ENCODE assay signal across 8 cellular contexts in the genomic region with DNA sequence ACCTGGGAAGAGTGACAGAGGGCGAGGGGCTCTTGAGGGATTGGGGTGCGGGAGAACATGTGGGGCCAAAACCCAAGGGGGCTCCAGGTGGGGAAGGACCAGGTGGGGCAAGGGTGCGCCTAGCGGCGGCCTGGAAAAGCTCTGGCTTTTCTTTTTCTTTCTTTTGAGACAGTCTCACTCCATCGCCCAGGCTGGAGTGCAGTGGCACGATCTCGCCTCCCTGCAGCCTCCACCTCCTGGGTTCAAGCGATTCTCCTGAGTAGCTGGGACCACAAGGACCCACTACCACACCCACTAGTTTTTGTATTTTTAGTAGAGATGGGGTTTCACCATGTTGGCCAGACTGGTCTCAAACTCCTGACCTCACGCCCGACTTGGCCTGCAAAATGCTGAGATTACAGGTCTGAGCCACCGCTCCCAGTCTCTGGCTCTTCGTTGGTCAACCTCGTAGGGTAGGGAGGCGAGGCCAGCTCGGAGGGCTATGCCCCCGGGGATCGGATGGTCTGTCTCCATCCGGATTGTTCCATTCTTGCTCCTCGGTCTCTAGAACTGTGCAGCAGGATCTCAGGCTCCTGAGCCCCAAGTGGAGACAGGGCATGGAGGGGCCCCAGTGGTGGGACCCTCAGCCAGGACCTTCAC. TPM values are rescaled to one million over a fixed set of nuclear protein-coding genes. Genes with fewer than 3 reads are reported as not detected.
A peak's percentile ranks its signal among the peaks of the same experiment; 100 is the strongest.
DNase-seq lines count a peak whose midpoint lies in the region; ATAC-seq and TF ChIP-seq lines count a peak whose summit lies in the region.

No MANE protein-coding gene starts in this region.

- 79% methylated on average over 20 of the region's 20 CpGs for WGBS in liver
- 86% methylated on average over 4 of the region's 20 CpGs for WGBS in right lobe of liver (ENCODE audit: insufficient coverage, low coverage, low lambda C conversion rate, missing lambda C conversion rate)
- WGBS in mesendoderm (ENCODE audit: extremely low coverage, insufficient coverage, low lambda C conversion rate), result no CpG with 5 or more reads among the region's 20 CpGs

- H3K36me3 ChIP-seq in liver (ENCODE audit: control insufficient read depth in 4 of 4, insufficient read depth in 3 of 4, low read depth in 1 of 4, low read length in 3 of 4) (peaks cover 4 to 7% (median 6%) of the 10 kb centered on the region in 4 donors), right lobe of liver (peaks cover 0 to 14% (median 7%) of the 10 kb centered on the region in 4 donors), ascending aorta (peaks cover 11 to 15% of the 10 kb centered on the region in 2 donors), mesendoderm (ENCODE audit: control insufficient read depth, insufficient read depth, low read length) (no peaks in the 10 kb centered on the region), vagina (no peaks in the 10 kb centered on the region)

- no peak overlapping the region for H2AK5ac ChIP-seq in mesendoderm (ENCODE audit: low read length)

- peak overlapping the region; percentile 89 for H3K18ac ChIP-seq in mesendoderm (ENCODE audit: low read length)

- peak overlapping the region; percentile 91 to 94 for H3K27ac ChIP-seq in liver (ENCODE audit: low read depth in 1 of 2, low read length in 2 of 2)
- H3K27ac ChIP-seq in right lobe of liver, result peak overlapping the region in 1 of 3 donors; percentile 93
- peak overlapping the region; percentile 88 to 90 for H3K27ac ChIP-seq in ascending aorta
- H3K27ac ChIP-seq in mesendoderm (ENCODE audit: low read depth, low read length), result peak overlapping the region; percentile 18
- peak overlapping the region; percentile 85 for H3K27ac ChIP-seq in vagina

- H3K4me3 ChIP-seq in liver (ENCODE audit: low read depth in 1 of 3, low read length in 3 of 3) (peak overlapping the region in 1 of 3 donors; percentile 81), right lobe of liver (peak overlapping the region in 1 of 3 donors; percentile 96), ascending aorta (peak overlapping the region in 1 of 2 donors; percentile 98), mesendoderm (ENCODE audit: low read length) (peak overlapping the region; percentile 65), vagina (peak overlapping the region; percentile 62 to 98)

- TF ChIP-seq CTCF in liver (IDR thresholded peaks at IDR 0.05; ENCODE audit: low read depth, low read length, missing input control) (no peak), right lobe of liver (IDR thresholded peaks at IDR 0.05) (no peak), ascending aorta (IDR thresholded peaks at IDR 0.05) (peak in 1 of 3 experiments; percentile 2), vagina (IDR thresholded peaks at IDR 0.05) (no peak)

- no peak overlapping the region for H4K8ac ChIP-seq in mesendoderm (ENCODE audit: low read depth, low read length)

- intact Hi-C loops in right lobe of liver (cut with DNase I), result loop anchor here (10.0 kb wide), 3 partner anchors 55 to 135 kb away; no protein-coding TSS in a partner anchor
- intact Hi-C loops in ascending aorta (cut with DNase I), result loop anchor here (5.0 kb wide), 1 partner anchor 148 kb away; no protein-coding TSS in a partner anchor
- intact Hi-C loops in vagina (cut with DNase I), result loop anchor here (2.0 kb wide), 1 partner anchor 123 kb away; no protein-coding TSS in a partner anchor

- peak overlapping the region; percentile 32 for H2BK120ac ChIP-seq in mesendoderm (ENCODE audit: low read depth, low read length)

- ATAC-seq in right lobe of liver, result no peak

- TF ChIP-seq RAD21 in liver (IDR thresholded peaks at IDR 0.05), result no peak

- no peak overlapping the region for H3K23ac ChIP-seq in mesendoderm (ENCODE audit: low read length)

- no peak overlapping the region for H4K5ac ChIP-seq in mesendoderm (ENCODE audit: low read length)

- peak overlapping the region; percentile 72 for H3K4ac ChIP-seq in mesendoderm (ENCODE audit: low read depth, low read length)

- H3K27me3 ChIP-seq in liver (ENCODE audit: control insufficient read depth in 4 of 4, insufficient read depth in 4 of 4, low read length in 3 of 4), result no peaks in the 10 kb centered on the region
- H3K27me3 ChIP-seq in right lobe of liver, result no peaks in the 10 kb centered on the region
- no peaks in the 10 kb centered on the region for H3K27me3 ChIP-seq in ascending aorta
- H3K27me3 ChIP-seq in mesendoderm (ENCODE audit: insufficient read depth, low read length, poor library complexity), result no peaks in the 10 kb centered on the region
- no peaks in the 10 kb centered on the region for H3K27me3 ChIP-seq in vagina

- H3K9ac ChIP-seq in liver (ENCODE audit: low read depth in 1 of 2, low read length in 2 of 2) (no peak overlapping the region), mesendoderm (ENCODE audit: low read length) (peak overlapping the region; percentile 99)

- H2BK15ac ChIP-seq in mesendoderm (replicated peaks; ENCODE audit: low read depth), result no peak overlapping the region

- TF ChIP-seq POLR2A in right lobe of liver (IDR thresholded peaks at IDR 0.05), result no peak
- TF ChIP-seq POLR2A in vagina (IDR thresholded peaks at IDR 0.05), result no peak

- H3K4me1 ChIP-seq in liver (ENCODE audit: control insufficient read depth in 4 of 4, insufficient read depth in 4 of 4, low read length in 3 of 4) (peaks cover 0 to 18% (median 6%) of the 10 kb centered on the region in 4 donors), right lobe of liver (peaks cover 0 to 11% (median 0%) of the 10 kb centered on the region in 4 donors), ascending aorta (peaks cover 7 to 16% of the 10 kb centered on the region in 2 donors), mesendoderm (ENCODE audit: control insufficient read depth, low read depth, low read length) (no peaks in the 10 kb centered on the region), vagina (peaks cover 41% of the 10 kb centered on the region)

- peak overlapping the region; percentile 99 for H3K4me2 ChIP-seq in mesendoderm (ENCODE audit: low read length)

- H2BK5ac ChIP-seq in mesendoderm (ENCODE audit: low read length), result no peak overlapping the region

- DNase-seq in right lobe of liver (no peak), ascending aorta (ENCODE audit: low spot score in 2 of 2) (no peak), mesendoderm (no peak), vagina (ENCODE audit: extremely low spot score in 2 of 2) (no peak), anterior cingulate cortex (lab: John Stamatoyannopoulos, UW) (no peak), NCI-H526 treated with DMSO at 0.1 percent for 48 hours (lab: John Stamatoyannopoulos, UW) (no peak), NOMO-1 (lab: John Stamatoyannopoulos, UW; ENCODE audit: unreplicated experiment in 2 of 2) (no peak)

- H3K79me2 ChIP-seq in mesendoderm (ENCODE audit: control insufficient read depth, insufficient read depth, low read length), result peaks cover 26% of the 10 kb centered on the region

- no peaks in the 10 kb centered on the region for H3K9me3 ChIP-seq in liver (ENCODE audit: control insufficient read depth in 4 of 4, low read length in 3 of 4)
- H3K9me3 ChIP-seq in right lobe of liver, result no peaks in the 10 kb centered on the region
- H3K9me3 ChIP-seq in ascending aorta, result peaks cover 0 to 6% of the 10 kb centered on the region in 2 donors
- no peaks in the 10 kb centered on the region for H3K9me3 ChIP-seq in vagina

- peak overlapping the region; percentile 92 for H3K56ac ChIP-seq in mesendoderm (ENCODE audit: low read length)

- H3K79me1 ChIP-seq in mesendoderm (ENCODE audit: low read length), result no peaks in the 10 kb centered on the region

TF ChIP-seq in liver, 16 proteins besides CTCF, POLR2A, EP300 and RAD21:
- TF ChIP-seq HNF4A (conservative IDR thresholded peaks at IDR 0.05) (peak in 1 of 2 donors; percentile 6), YY1 (IDR thresholded peaks at IDR 0.05) (no peak), JUND (IDR thresholded peaks at IDR 0.05) (peak in 1 of 2 donors; percentile 52)
- TF ChIP-seq, protein P1, sequence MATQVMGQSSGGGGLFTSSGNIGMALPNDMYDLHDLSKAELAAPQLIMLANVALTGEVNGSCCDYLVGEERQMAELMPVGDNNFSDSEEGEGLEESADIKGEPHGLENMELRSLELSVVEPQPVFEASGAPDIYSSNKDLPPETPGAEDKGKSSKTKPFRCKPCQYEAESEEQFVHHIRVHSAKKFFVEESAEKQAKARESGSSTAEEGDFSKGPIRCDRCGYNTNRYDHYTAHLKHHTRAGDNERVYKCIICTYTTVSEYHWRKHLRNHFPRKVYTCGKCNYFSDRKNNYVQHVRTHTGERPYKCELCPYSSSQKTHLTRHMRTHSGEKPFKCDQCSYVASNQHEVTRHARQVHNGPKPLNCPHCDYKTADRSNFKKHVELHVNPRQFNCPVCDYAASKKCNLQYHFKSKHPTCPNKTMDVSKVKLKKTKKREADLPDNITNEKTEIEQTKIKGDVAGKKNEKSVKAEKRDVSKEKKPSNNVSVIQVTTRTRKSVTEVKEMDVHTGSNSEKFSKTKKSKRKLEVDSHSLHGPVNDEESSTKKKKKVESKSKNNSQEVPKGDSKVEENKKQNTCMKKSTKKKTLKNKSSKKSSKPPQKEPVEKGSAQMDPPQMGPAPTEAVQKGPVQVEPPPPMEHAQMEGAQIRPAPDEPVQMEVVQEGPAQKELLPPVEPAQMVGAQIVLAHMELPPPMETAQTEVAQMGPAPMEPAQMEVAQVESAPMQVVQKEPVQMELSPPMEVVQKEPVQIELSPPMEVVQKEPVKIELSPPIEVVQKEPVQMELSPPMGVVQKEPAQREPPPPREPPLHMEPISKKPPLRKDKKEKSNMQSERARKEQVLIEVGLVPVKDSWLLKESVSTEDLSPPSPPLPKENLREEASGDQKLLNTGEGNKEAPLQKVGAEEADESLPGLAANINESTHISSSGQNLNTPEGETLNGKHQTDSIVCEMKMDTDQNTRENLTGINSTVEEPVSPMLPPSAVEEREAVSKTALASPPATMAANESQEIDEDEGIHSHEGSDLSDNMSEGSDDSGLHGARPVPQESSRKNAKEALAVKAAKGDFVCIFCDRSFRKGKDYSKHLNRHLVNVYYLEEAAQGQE (IDR thresholded peaks at IDR 0.05), result no peak

RNA-seq across cellular contexts. Expression of a gene that starts 3.7 kb away (rescaled TPM):
- total RNA-seq in liver, result 10 to 100 TPM; 11.6 to 81.3 TPM
- 10 to 100 TPM; 83.4 to 86.3 TPM for polyA plus RNA-seq in liver
- total RNA-seq in right lobe of liver, result 100 to 1,000 TPM in 4 of 6 experiments, 10 to 100 TPM in 2; 39.0 to 176 (median 127) TPM
- 514 TPM for total RNA-seq in ascending aorta
- polyA plus RNA-seq in mesendoderm (2013, experiment 1 of 2), result 43.7 TPM
- 44.8 TPM for polyA plus RNA-seq in mesendoderm (2013, experiment 2 of 2)
- 181 TPM for total RNA-seq in vagina

RNA-seq across cellular contexts. Expression of a gene that starts 22.9 kb away (rescaled TPM):
- total RNA-seq in liver, result 10 to 100 TPM in 1 of 2 donors, 1 to 10 TPM in 1; 5.6 to 38.5 TPM
- polyA plus RNA-seq in liver, result 1 to 10 TPM in 1 of 2 donors, under 1 TPM in 1; 0.97 to 6.2 TPM
- 10 to 100 TPM in 1 of 6 experiments, 1 to 10 TPM in 5; 4.6 to 11.6 (median 7.1) TPM for total RNA-seq in right lobe of liver
- 38.7 TPM for total RNA-seq in ascending aorta
- polyA plus RNA-seq in mesendoderm (2013, experiment 1 of 2), result 144 TPM
- polyA plus RNA-seq in mesendoderm (2013, experiment 2 of 2), result 143 TPM
- 41.0 TPM for total RNA-seq in vagina

RNA-seq across cellular contexts. Expression of a gene that starts 52.3 kb away (rescaled TPM):
- 10 to 100 TPM; 21.6 to 28.0 TPM for total RNA-seq in liver
- 100 to 1,000 TPM in 1 of 2 donors, 10 to 100 TPM in 1; 58.8 to 137 TPM for polyA plus RNA-seq in liver
- total RNA-seq in right lobe of liver, result 10 to 100 TPM; 35.5 to 59.8 (median 51.1) TPM
- total RNA-seq in ascending aorta, result 55.0 TPM
- 215 TPM for polyA plus RNA-seq in mesendoderm (2013, experiment 1 of 2)
- polyA plus RNA-seq in mesendoderm (2013, experiment 2 of 2), result 208 TPM
- 20.9 TPM for total RNA-seq in vagina
